Comparison of ENCODE assay signal across 8 cellular contexts in genomic region chr3:72998489-72998888, GRCh38. TPM values are rescaled to one million over a fixed set of nuclear protein-coding genes. Genes with fewer than 3 reads are reported as not detected.
A peak's percentile ranks its signal among the peaks of the same experiment; 100 is the strongest.
DNase-seq lines count a peak whose midpoint lies in the region; ATAC-seq and TF ChIP-seq lines count a peak whose summit lies in the region.

No MANE protein-coding gene starts in this region.

- peaks cover 19% of the 10 kb centered on the region for H3K4me1 ChIP-seq in ES-I3 (ENCODE audit: insufficient read depth, low read length)
- H3K4me1 ChIP-seq in RWPE2 (ENCODE audit: insufficient read depth, poor library complexity, severe bottlenecking), result peaks cover 16% of the 10 kb centered on the region
- peaks cover 4 to 10% of the 10 kb centered on the region in 2 experiments for H3K4me1 ChIP-seq in trophoblast cell (ENCODE audit: control insufficient read depth in 1 of 2, insufficient read depth in 2 of 2, low read length in 2 of 2)

- no peak overlapping the region for H2AFZ ChIP-seq in trophoblast cell (ENCODE audit: insufficient read depth, low read length, poor library complexity)

- WGBS in trophoblast cell (ENCODE audit: extremely low coverage, insufficient coverage, insufficient read length), result no CpG with 5 or more reads among the region's 4 CpGs

- no peak overlapping the region for H3K14ac ChIP-seq in trophoblast cell (ENCODE audit: low read length)

- no peak for TF ChIP-seq POLR2A in erythroblast (IDR thresholded peaks at IDR 0.05; ENCODE audit: low read length)

- H2BK12ac ChIP-seq in trophoblast cell (ENCODE audit: low read length), result no peak overlapping the region

- peak overlapping the region; percentile 96 for H3K4me3 ChIP-seq in RWPE2 (ENCODE audit: severe bottlenecking)
- no peak overlapping the region for H3K4me3 ChIP-seq in trophoblast cell (ENCODE audit: low read depth, low read length)

- H2BK5ac ChIP-seq in trophoblast cell (ENCODE audit: low read depth, low read length, poor library complexity), result no peak overlapping the region

- H3K36me3 ChIP-seq in ES-I3 (ENCODE audit: insufficient read depth, low read length) (peaks cover 11% of the 10 kb centered on the region), RWPE2 (ENCODE audit: low read depth) (peaks cover 57% of the 10 kb centered on the region), trophoblast cell (ENCODE audit: control insufficient read depth in 1 of 2, insufficient read depth in 2 of 2, low read length in 2 of 2) (peaks cover 9 to 12% of the 10 kb centered on the region in 2 experiments)

- no peak overlapping the region for H4K8ac ChIP-seq in trophoblast cell (ENCODE audit: low read depth, low read length)

- H3K79me1 ChIP-seq in trophoblast cell (ENCODE audit: low read length), result peaks cover 13% of the 10 kb centered on the region

- H3K9me3 ChIP-seq in ES-I3 (ENCODE audit: control insufficient read depth, insufficient read depth, low read length) (no peaks in the 10 kb centered on the region), RWPE2 (ENCODE audit: severe bottlenecking) (no peaks in the 10 kb centered on the region), trophoblast cell (ENCODE audit: insufficient read depth, low read depth, low read length) (no peaks in the 10 kb centered on the region)

- no peak overlapping the region for H3K23ac ChIP-seq in trophoblast cell (ENCODE audit: low read length)

- peak overlapping the region; percentile 53 for H3K4ac ChIP-seq in trophoblast cell (ENCODE audit: low read depth, low read length)

- H3K9ac ChIP-seq in ES-I3 (ENCODE audit: low read depth, low read length) (peak overlapping the region; percentile 97), trophoblast cell (ENCODE audit: low read length) (no peak overlapping the region)

- H3K18ac ChIP-seq in trophoblast cell (ENCODE audit: low read length), result no peak overlapping the region

- H3K4me2 ChIP-seq in trophoblast cell (ENCODE audit: low read length), result peak overlapping the region; percentile 79

- no peak overlapping the region for H2AK5ac ChIP-seq in trophoblast cell (ENCODE audit: low read length)

- H3K27me3 ChIP-seq in RWPE2 (ENCODE audit: insufficient read depth, poor library complexity, severe bottlenecking) (no peaks in the 10 kb centered on the region), trophoblast cell (ENCODE audit: insufficient read depth, low read length) (no peaks in the 10 kb centered on the region)

- H4K91ac ChIP-seq in trophoblast cell (ENCODE audit: low read depth, low read length), result no peak overlapping the region

- DNase-seq in RWPE2 (ENCODE audit: low spot score) (no peak), erythroblast (lab: John Stamatoyannopoulos, UW) (peak; percentile 20 to 39), trophoblast cell (no peak), NOMO-1 treated with dmso at 0.1 percent for 144 hours (lab: John Stamatoyannopoulos, UW; ENCODE audit: unreplicated experiment) (no peak), foreskin melanocyte (no peak)

- no peak overlapping the region for H3K27ac ChIP-seq in RWPE2 (ENCODE audit: poor library complexity, severe bottlenecking)
- H3K27ac ChIP-seq in trophoblast cell (ENCODE audit: low read depth, low read length), result no peak overlapping the region

- H2BK120ac ChIP-seq in trophoblast cell (ENCODE audit: insufficient read depth, low read length, poor library complexity), result no peak overlapping the region

- TF ChIP-seq CTCF in RWPE2 (IDR thresholded peaks at IDR 0.05; ENCODE audit: poor library complexity, severe bottlenecking), result no peak

- no peak overlapping the region for H4K12ac ChIP-seq in trophoblast cell (ENCODE audit: low read depth, low read length)

- H3K79me2 ChIP-seq in trophoblast cell (ENCODE audit: control insufficient read depth, insufficient read depth, low read length, poor library complexity), result peaks cover 18% of the 10 kb centered on the region

- ATAC-seq in RWPE2 (ENCODE audit: low read depth) (no peak), GM21423 (IDR thresholded peaks at IDR 0.05; ENCODE audit: unreplicated experiment) (no peak), HG03460 (IDR thresholded peaks at IDR 0.05; ENCODE audit: unreplicated experiment) (no peak)

RNA-seq across cellular contexts. Expression of gene PPP4R2, which starts 1.9 kb away (rescaled TPM):
- 40.2 and 42.6 TPM in 2 replicates for polyA plus RNA-seq in trophoblast cell (2013)

Comparison
In these comparisons a context has a peak if more than half of its experiments do, and no peak if none do; other contexts are left out.
1. DNase-seq: peak in erythroblast (2 of 2); none in RWPE2 (single experiment), trophoblast cell (0 of 2), NOMO-1 treated with dmso at 0.1 percent for 144 hours (single experiment) and foreskin melanocyte (single experiment).